ENCODE assay signal across 21 cellular contexts in the genomic region with DNA sequence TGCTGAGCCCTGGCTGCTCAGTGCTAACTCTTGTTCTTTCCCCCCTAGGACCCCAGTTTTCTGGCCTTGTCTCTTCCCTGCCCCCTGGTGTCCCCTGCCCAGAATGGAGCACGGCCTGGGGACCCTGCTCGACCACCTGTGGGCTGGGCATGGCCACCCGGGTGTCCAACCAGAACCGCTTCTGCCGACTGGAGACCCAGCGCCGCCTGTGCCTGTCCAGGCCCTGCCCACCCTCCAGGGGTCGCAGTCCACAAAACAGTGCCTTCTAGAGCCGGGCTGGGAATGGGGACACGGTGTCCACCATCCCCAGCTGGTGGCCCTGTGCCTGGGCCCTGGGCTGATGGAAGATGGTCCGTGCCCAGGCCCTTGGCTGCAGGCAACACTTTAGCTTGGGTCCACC. TPM values are rescaled to one million over a fixed set of nuclear protein-coding genes. Genes with fewer than 3 reads are reported as not detected.
DNase-seq lines count a peak whose midpoint lies in the region; ATAC-seq, FAIRE-seq and TF ChIP-seq lines count a peak whose summit lies in the region.
"Had no signal": no experiment of that assay in that cellular context is flagged by ENCODE, and none has a peak within 500 bp of the region (broad histone marks: within the 10 kb centered on the region; RNA-seq: fewer than 3 reads in every experiment).

No MANE protein-coding gene starts in this region.

- H2AFZ ChIP-seq in IMR-90 (replicated peaks; ENCODE audit: low read length, poor library complexity) (no peak overlapping the region), K562 (ENCODE audit: low read depth, low read length) (no peak overlapping the region), neural progenitor cell (replicated peaks) (no peak overlapping the region)
- H2AFZ ChIP-seq: GM23248, PC-9 had no signal

- DNase-seq in IMR-90 = no peak
- DNase-seq in K562 (ENCODE audit: extremely low read depth in 1 of 4, low spot score in 3 of 4) = no peak
- DNase-seq in neural progenitor cell (ENCODE audit: low spot score) = no peak
- no peak for DNase-seq in HTR-8/SVneo (ENCODE audit: insufficient read length, low spot score)
- no peak for DNase-seq in GM19239 (ENCODE audit: insufficient read length, low spot score)
- DNase-seq in sciatic nerve (ENCODE audit: low spot score) = no peak
- DNase-seq: CD4-positive, alpha-beta T cell; COR-L47; DMS79 treated with DMSO at 0.1 percent for 48 hours; GM23248; KG1; NCI-H1092; NCI-H1436 treated with DMSO at 0.1 percent for 48 hours; NCI-H1930; NCI-H510A; PC-9 had no signal

- H3K4me1 ChIP-seq in IMR-90 (ENCODE audit: control insufficient read depth, insufficient read depth, low read length) = peaks cover 14% of the 10 kb centered on the region
- H3K4me1 ChIP-seq in K562 (replicated peaks in 1 of 2; ENCODE audit: control insufficient read depth in 2 of 2, insufficient read depth in 2 of 2, low read length in 2 of 2) = peaks cover 0 to 10% of the 10 kb centered on the region in 2 experiments; a peak in 2 of 5 replicates
- peaks cover 8% of the 10 kb centered on the region for H3K4me1 ChIP-seq in neural progenitor cell

- H2BK15ac ChIP-seq in IMR-90 (ENCODE audit: low read depth, low read length) = no peak overlapping the region

- intact Hi-C loops in IMR-90 (cut with micrococcal nuclease) = no loop called here
- intact Hi-C loops in K562 (cut with micrococcal nuclease) = no loop called here
- intact Hi-C loops in sciatic nerve (cut with DNase I) = no loop called here

- H3K27ac Mint-ChIP-seq in neural progenitor cell = no peak overlapping the region
- H3K27ac Mint-ChIP-seq: CD4-positive, alpha-beta T cell had no signal

- H3F3A ChIP-seq in neural progenitor cell (ENCODE audit: low read depth) = no peaks in the 10 kb centered on the region

- no peaks in the 10 kb centered on the region for H3K36me3 ChIP-seq in IMR-90 (ENCODE audit: control insufficient read depth, insufficient read depth, low read length)
- no peaks in the 10 kb centered on the region for H3K36me3 ChIP-seq in K562 (ENCODE audit: control insufficient read depth, insufficient read depth, low read length)
- no peaks in the 10 kb centered on the region for H3K36me3 ChIP-seq in neural progenitor cell
- H3K36me3 ChIP-seq: BLaER1, SJSA1 had no signal

- H3K9me3 Mint-ChIP-seq in neural progenitor cell = no peaks in the 10 kb centered on the region
- H3K9me3 Mint-ChIP-seq: CD4-positive, alpha-beta T cell had no signal

- ATAC-seq in IMR-90 (ENCODE audit: low read depth) (no peak), K562 (peak; percentile 73), GM18861 (IDR thresholded peaks at IDR 0.05; ENCODE audit: unreplicated experiment) (no peak), sciatic nerve (no peak)
- ATAC-seq: GM12878, HCT116 had no signal

- H4K8ac ChIP-seq in IMR-90 (ENCODE audit: low read depth in 2 of 2, low read length in 2 of 2) = no peak overlapping the region

- BruUV-seq in IMR-90 (replicated peaks; lab: Mats Ljungman, UMichigan) (no TSS peak), K562 (replicated peaks; lab: Mats Ljungman, UMichigan) (no TSS peak)

- no peak overlapping the region; the same call in 1 of the 2 replicates for H4K91ac ChIP-seq in IMR-90 (ENCODE audit: insufficient read depth, low read depth, low read length)

- H3K14ac ChIP-seq in IMR-90 (replicated peaks; ENCODE audit: low read depth, low read length) = no peak overlapping the region

- CTCF ChIA-PET in IMR-90 (lab: Yijun Ruan, JAX) = no interaction called here
- CTCF ChIA-PET in K562 (lab: Yijun Ruan, JAX; ENCODE audit: low intra/inter-chr PET ratio) = no interaction called here

- POLR2A ChIA-PET in IMR-90 (lab: Charles Lee; ENCODE audit: unreplicated experiment) (no interaction called here), K562 (lab: Yijun Ruan, JAX) (interaction anchor here (1.1 kb wide), 1 partner anchor 15 kb away, joined by 3 read pairs; no protein-coding TSS in a partner anchor)

- H4K20me1 ChIP-seq in IMR-90 (ENCODE audit: insufficient read depth, low read length) (no peaks in the 10 kb centered on the region), K562 (replicated peaks; ENCODE audit: control insufficient read depth, insufficient read depth, low read length) (peaks cover 13% of the 10 kb centered on the region; the same call in 1 of the 2 replicates), neural progenitor cell (ENCODE audit: low read depth) (no peaks in the 10 kb centered on the region)
- H4K20me1 ChIP-seq: BLaER1 had no signal

- H3K9ac ChIP-seq in IMR-90 (ENCODE audit: low read depth, low read length) = no peak overlapping the region
- no peak overlapping the region for H3K9ac ChIP-seq in K562 (ENCODE audit: insufficient read depth in 1 of 2, low read depth in 2 of 2, low read length in 2 of 2)
- no peak overlapping the region for H3K9ac ChIP-seq in neural progenitor cell
- H3K9ac ChIP-seq: BLaER1, GM23248 had no signal

- H4K5ac ChIP-seq in IMR-90 (ENCODE audit: low read depth, low read length) = no peak overlapping the region

- H3K27me3 ChIP-seq in IMR-90 (ENCODE audit: control insufficient read depth, insufficient read depth, low read length) = no peaks in the 10 kb centered on the region; the same call in 1 of the 2 replicates
- peaks cover 36 to 71% of the 10 kb centered on the region in 2 experiments for H3K27me3 ChIP-seq in K562 (ENCODE audit: control insufficient read depth in 2 of 2, insufficient read depth in 2 of 2, low read length in 2 of 2)
- no peaks in the 10 kb centered on the region for H3K27me3 ChIP-seq in neural progenitor cell
- H3K27me3 ChIP-seq: BLaER1, SJSA1 had no signal

- H3K4ac ChIP-seq in IMR-90 (ENCODE audit: low read depth, low read length) = no peak overlapping the region; the same call in 1 of the 2 replicates

- TF ChIP-seq RAD21 in IMR-90 (IDR thresholded peaks at IDR 0.05; ENCODE audit: low read length) (no peak), K562 (CRISPR knock-in tag; conservative IDR thresholded peaks at IDR 0.05 in 1 of 2, IDR thresholded peaks at IDR 0.05 in 1 of 2) (no peak)

- no peak for FAIRE-seq in K562 (lab: Jason Lieb, UNC)
- FAIRE-seq in HTR-8/SVneo (lab: Jason Lieb, UNC) = no peak
- no peak for FAIRE-seq in GM19239 (lab: Jason Lieb, UNC)
- FAIRE-seq: GM12878 had no signal

- H3K79me1 ChIP-seq in IMR-90 (ENCODE audit: low read depth in 1 of 2, low read length in 2 of 2) = no peaks in the 10 kb centered on the region

- H2BK20ac ChIP-seq in IMR-90 (ENCODE audit: low read depth, low read length) = no peak overlapping the region

- no peak overlapping the region for H3K4me2 ChIP-seq in IMR-90 (ENCODE audit: low read depth, low read length)
- no peak overlapping the region for H3K4me2 ChIP-seq in K562 (ENCODE audit: insufficient read depth, low read length)
- H3K4me2 ChIP-seq in neural progenitor cell = no peak overlapping the region
- H3K4me2 ChIP-seq: BLaER1, PC-9 had no signal

- no peak overlapping the region for H3K23ac ChIP-seq in IMR-90 (ENCODE audit: low read depth, low read length)

- no peak overlapping the region for H2BK120ac ChIP-seq in IMR-90 (ENCODE audit: low read depth, low read length)

- 86% methylated on average over 9 of the region's 11 CpGs; no CpG with 5 or more reads in 1 of the 2 experiments for WGBS in IMR-90 (ENCODE audit: extremely low coverage in 2 of 2, insufficient read length in 1 of 2), 2 experiments
- 2% methylated on average over 11 of the region's 11 CpGs for WGBS in K562 (ENCODE audit: insufficient coverage, low coverage, missing lambda C conversion rate)

- H3K56ac ChIP-seq in IMR-90 (ENCODE audit: extremely low read depth, insufficient read depth, low read length) = no peak overlapping the region

- no peak for TF ChIP-seq CTCF in IMR-90 (conservative IDR thresholded peaks at IDR 0.05; ENCODE audit: low read depth, low read length)
- TF ChIP-seq CTCF in K562 (IDR thresholded peaks at IDR 0.05 in 2 of 3, conservative IDR thresholded peaks at IDR 0.05 in 1 of 3; ENCODE audit: insufficient read depth in 2 of 3, low read depth in 1 of 3, low read length in 3 of 3) = peak; percentile 33 to 64 (median 38); a peak in 5 of 6 replicates
- TF ChIP-seq CTCF in neural progenitor cell (IDR thresholded peaks at IDR 0.05) = peak; percentile 15

- no peak for TF ChIP-seq EP300 in K562 (IDR thresholded peaks at IDR 0.05; ENCODE audit: low read length)

- no peak overlapping the region for H3K4me3 Mint-ChIP-seq in neural progenitor cell
- H3K4me3 Mint-ChIP-seq: CD4-positive, alpha-beta T cell had no signal

- no peak for TF ChIP-seq POLR2A in IMR-90 (IDR thresholded peaks at IDR 0.05; ENCODE audit: low read depth, low read length)
- no peak for TF ChIP-seq POLR2A in K562 (conservative IDR thresholded peaks at IDR 0.05)

- H3K9me3 ChIP-seq in IMR-90 (ENCODE audit: control insufficient read depth, insufficient read depth, low read length) (no peaks in the 10 kb centered on the region), K562 (replicated peaks; ENCODE audit: control insufficient read depth, insufficient read depth, low read depth, low read length) (no peaks in the 10 kb centered on the region), neural progenitor cell (ENCODE audit: low read depth) (no peaks in the 10 kb centered on the region)
- H3K9me3 ChIP-seq: BLaER1, SJSA1 had no signal

- dilution Hi-C loops in IMR-90 (cut with HindIII; ENCODE audit: low sequenced_read_pairs, unreplicated experiment) = no loop called here

- H3K4me3 ChIP-seq in IMR-90 (ENCODE audit: insufficient read depth, low read depth, low read length) (no peak overlapping the region), K562 (no peak overlapping the region), neural progenitor cell (no peak overlapping the region)
- H3K4me3 ChIP-seq: BLaER1, GM12878, GM23248, PC-9, SJSA1 had no signal

- H3K9me1 ChIP-seq in IMR-90 (ENCODE audit: insufficient read depth, low read length) (no peaks in the 10 kb centered on the region), K562 (ENCODE audit: control insufficient read depth, insufficient read depth, low read length) (no peaks in the 10 kb centered on the region)

- no peak overlapping the region for H3K18ac ChIP-seq in IMR-90 (ENCODE audit: low read depth, low read length)

- peaks cover 7% of the 10 kb centered on the region for H3K27me3 Mint-ChIP-seq in neural progenitor cell (ENCODE audit: insufficient read depth, low read depth)
- H3K27me3 Mint-ChIP-seq: CD4-positive, alpha-beta T cell had no signal

- no peaks in the 10 kb centered on the region for H3K79me2 ChIP-seq in K562 (ENCODE audit: control insufficient read depth, insufficient read depth, low read length)
- H3K79me2 ChIP-seq in neural progenitor cell (ENCODE audit: low read depth) = no peaks in the 10 kb centered on the region

- H2BK5ac ChIP-seq in IMR-90 (ENCODE audit: low read depth, low read length, poor library complexity, severe bottlenecking) = no peak overlapping the region

- no peaks in the 10 kb centered on the region for H3K36me3 Mint-ChIP-seq in neural progenitor cell

- H2AK9ac ChIP-seq in IMR-90 (replicated peaks; ENCODE audit: low read depth, low read length, poor library complexity) = no peak overlapping the region

- in situ Hi-C loops in IMR-90 (cut with MboI; ENCODE audit: low sequenced_read_pairs) (no loop called here), K562 (cut with MboI) (no loop called here)

- H2AK5ac ChIP-seq in IMR-90 (ENCODE audit: low read depth, low read length) = peak overlapping the region; percentile 57; the same call in 1 of the 2 replicates

- no peak overlapping the region for H3K27ac ChIP-seq in IMR-90 (ENCODE audit: insufficient read depth, low read length)
- H3K27ac ChIP-seq in K562 (ENCODE audit: extremely low read depth, low read depth, low read length) = no peak overlapping the region
- H3K27ac ChIP-seq in neural progenitor cell = no peak overlapping the region
- H3K27ac ChIP-seq: BLaER1, GM23248, PC-9, SJSA1 had no signal

- peaks cover 7% of the 10 kb centered on the region for H3K4me1 Mint-ChIP-seq in neural progenitor cell

RNA-seq across cellular contexts. Expression of a gene that starts 11.9 kb away (rescaled TPM):
- total RNA-seq in IMR-90 (2012; rRNA removed) (not detected in 2 replicates), K562 (2014; rRNA removed) (not detected in 2 replicates), K562 (2014; rRNA removed; fragmentation: Illumina TruSeq; extraction: Trizol) (not detected in 2 replicates), K562 (2015; rRNA removed; fragmentation: Illumina TruSeq; extraction: Trizol) (not detected in 2 replicates), K562 (2021) (not detected in 2 replicates), neural progenitor cell (ENCODE audit: low replicate concordance) (not detected in 2 replicates), sciatic nerve (147 TPM)
- polyA plus RNA-seq in IMR-90 (2012; rRNA removed) (not detected in 2 replicates), K562 (2011; rRNA removed) (not detected in 2 replicates), K562 (2014; fragmentation: Illumina TruSeq; extraction: Trizol) (not detected in 2 replicates), K562 (2014; fragmentation: Nextera tagmentation; extraction: Ambion mirVana) (not detected), K562 (2014; rRNA removed) (not detected in 2 replicates)
- polyA plus RNA-seq in IMR-90 (2012; cell fraction: cytosol; rRNA removed) = 0.12 TPM in 1 of 2 replicates, not detected in the other
- polyA plus RNA-seq in IMR-90 (2012; cell fraction: nucleus; rRNA removed; ENCODE audit: low replicate concordance) = 0.02 and 0.13 TPM in 2 replicates
- total RNA-seq in K562 (2011; cell fraction: chromatin; rRNA removed; ENCODE audit: low replicate concordance) = not detected in 2 replicates
- not detected in 2 replicates for total RNA-seq in K562 (2011; cell fraction: nucleolus; rRNA removed)
- total RNA-seq in K562 (2011; cell fraction: nucleoplasm; rRNA removed) = not detected in 2 replicates
- not detected in 2 replicates for polyA plus RNA-seq in K562 (2011; cell fraction: cytosol; rRNA removed)
- not detected in 2 replicates for polyA plus RNA-seq in K562 (2011; cell fraction: nucleus; rRNA removed)
- polyA plus RNA-seq in K562 (2012) = 0.07 TPM in 1 of 2 replicates, not detected in the other
- not detected in 2 replicates for polyA minus RNA-seq in K562 (2011; rRNA and poly(A)+ RNA removed)
- polyA minus RNA-seq in K562 (2011; cell fraction: cytosol; rRNA and poly(A)+ RNA removed) = 2.9 and 3.7 TPM in 2 replicates
- 0.56 and 0.81 TPM in 2 replicates for polyA minus RNA-seq in K562 (2011; cell fraction: nucleus; rRNA and poly(A)+ RNA removed)
- total RNA-seq: CD4-positive, alpha-beta T cell; SJSA1 had no signal

RNA-seq across cellular contexts. Expression of a gene that starts 18.6 kb away (rescaled TPM):
- not detected in 2 replicates for total RNA-seq in IMR-90 (2012; rRNA removed)
- polyA plus RNA-seq in IMR-90 (2012; rRNA removed) = not detected in 2 replicates
- polyA plus RNA-seq in IMR-90 (2012; cell fraction: cytosol; rRNA removed) = not detected in 2 replicates
- polyA plus RNA-seq in IMR-90 (2012; cell fraction: nucleus; rRNA removed; ENCODE audit: low replicate concordance) = not detected in 2 replicates
- total RNA-seq in K562 (2011; cell fraction: chromatin; rRNA removed; ENCODE audit: low replicate concordance) = 0.42 TPM in 1 of 2 replicates, not detected in the other
- total RNA-seq in K562 (2011; cell fraction: nucleolus; rRNA removed) = 0.79 and 1.0 TPM in 2 replicates
- total RNA-seq in K562 (2011; cell fraction: nucleoplasm; rRNA removed) = 0.66 TPM in 1 of 2 replicates, not detected in the other
- 0.16 and 0.23 TPM in 2 replicates for total RNA-seq in K562 (2014; rRNA removed)
- total RNA-seq in K562 (2014; rRNA removed; fragmentation: Illumina TruSeq; extraction: Trizol) = 0.10 TPM in 1 of 2 replicates, not detected in the other
- total RNA-seq in K562 (2015; rRNA removed; fragmentation: Illumina TruSeq; extraction: Trizol) = not detected in 2 replicates
- total RNA-seq in K562 (2021) = 0.11 and 0.38 TPM in 2 replicates
- polyA plus RNA-seq in K562 (2011; rRNA removed) = 0.03 TPM in 1 of 2 replicates, not detected in the other
- polyA plus RNA-seq in K562 (2011; cell fraction: cytosol; rRNA removed) = 0.01 and 0.10 TPM in 2 replicates
- polyA plus RNA-seq in K562 (2011; cell fraction: nucleus; rRNA removed) = not detected in 2 replicates
- 0.21 and 0.79 TPM in 2 replicates for polyA plus RNA-seq in K562 (2012)
- 0.07 TPM in 1 of 2 replicates, not detected in the other for polyA plus RNA-seq in K562 (2014; fragmentation: Illumina TruSeq; extraction: Trizol)
- polyA plus RNA-seq in K562 (2014; fragmentation: Nextera tagmentation; extraction: Ambion mirVana) = not detected
- 0.30 TPM in 1 of 2 replicates, not detected in the other for polyA plus RNA-seq in K562 (2014; rRNA removed)
- 0.07 TPM in 1 of 2 replicates, not detected in the other for polyA minus RNA-seq in K562 (2011; rRNA and poly(A)+ RNA removed)
- polyA minus RNA-seq in K562 (2011; cell fraction: cytosol; rRNA and poly(A)+ RNA removed) = 0.64 TPM in 1 of 2 replicates, not detected in the other
- 0.33 and 0.67 TPM in 2 replicates for polyA minus RNA-seq in K562 (2011; cell fraction: nucleus; rRNA and poly(A)+ RNA removed)
- 0.21 TPM in 1 of 2 replicates, not detected in the other for total RNA-seq in neural progenitor cell (ENCODE audit: low replicate concordance)
- total RNA-seq in sciatic nerve = 3.2 TPM
- total RNA-seq: CD4-positive, alpha-beta T cell; GM12878; SJSA1 had no signal
- polyA plus RNA-seq: GM12878 had no signal

Comparison
In these comparisons a context has a peak if more than half of its experiments do, and no peak if none do; other contexts are left out.
1. RNA of a gene that starts 11.9 kb away (total RNA-seq): 147 TPM in sciatic nerve (single experiment); not detected in IMR-90, not detected in K562 and not detected in neural progenitor cell; every median in the first group is over 100 times any median in the second.